In genomic region chr16:87581867-87582220, GRCh38 we compare ENCODE assay signal across 10 cellular contexts. TPM values are rescaled to one million over a fixed set of nuclear protein-coding genes. Genes with fewer than 3 reads are reported as not detected.
A peak's percentile ranks its signal among the peaks of the same experiment; 100 is the strongest.
DNase-seq lines count a peak whose midpoint lies in the region; FAIRE-seq and TF ChIP-seq lines count a peak whose summit lies in the region.
"Had no signal": no experiment of that assay in that cellular context is flagged by ENCODE, and none has a peak within 500 bp of the region (broad histone marks: within the 10 kb centered on the region; RNA-seq: fewer than 3 reads in every experiment).

No MANE protein-coding gene starts in this region.

- peak overlapping the region; percentile 97 for H3K27ac ChIP-seq in brain microvascular endothelial cell
- peak overlapping the region; percentile 64 to 67 for H3K27ac ChIP-seq in kidney (ENCODE audit: low read depth in 2 of 2, low read length in 2 of 2)

- H3K27me3 ChIP-seq in brain microvascular endothelial cell (replicated peaks): no peaks in the 10 kb centered on the region
- H3K27me3 ChIP-seq in H7 (ENCODE audit: control insufficient read depth, insufficient read depth, low read length): no peaks in the 10 kb centered on the region; the same call in 1 of the 2 replicates

- no peak overlapping the region for H3K9ac ChIP-seq in kidney (ENCODE audit: low read length in 2 of 2)

- H3K4me3 ChIP-seq in brain microvascular endothelial cell (ENCODE audit: low read depth, low read length) (no peak overlapping the region), kidney (ENCODE audit: low read length in 2 of 2) (no peak overlapping the region), H7 (ENCODE audit: insufficient read depth, low read depth, low read length) (no peak overlapping the region)

- FAIRE-seq in kidney (lab: Jason Lieb, UNC): no peak
- FAIRE-seq: TTC549 had no signal

- in situ Hi-C loops in brain microvascular endothelial cell (cut with HindIII; ENCODE audit: low pct_ligation_motif_present, low sequenced_read_pairs): no loop called here

- H3K36me3 ChIP-seq in brain microvascular endothelial cell (replicated peaks) (no peaks in the 10 kb centered on the region), kidney (ENCODE audit: control insufficient read depth in 1 of 2, insufficient read depth in 2 of 2, low read length in 2 of 2) (no peaks in the 10 kb centered on the region), H7 (replicated peaks; ENCODE audit: control insufficient read depth, insufficient read depth, low read length) (no peaks in the 10 kb centered on the region)

- no peaks in the 10 kb centered on the region for H3K9me3 ChIP-seq in kidney (ENCODE audit: control insufficient read depth in 1 of 2, low read length in 2 of 2)

- intact Hi-C loops in kidney (cut with DNase I): no loop called here

- TF ChIP-seq CTCF in brain microvascular endothelial cell (IDR thresholded peaks at IDR 0.05; ENCODE audit: low read depth, low read length, missing control alignments): no peak
- no peak for TF ChIP-seq CTCF in kidney (IDR thresholded peaks at IDR 0.05; ENCODE audit: borderline replicate concordance, extremely low read depth, insufficient read depth)

- peaks cover 0 to 9% of the 10 kb centered on the region in 2 donors for H3K4me1 ChIP-seq in kidney (ENCODE audit: control insufficient read depth in 1 of 2, insufficient read depth in 1 of 2, low read depth in 1 of 2, low read length in 2 of 2)

- DNase-seq in HS-5 (ENCODE audit: low read depth) (peak; percentile 52), brain microvascular endothelial cell (peak; percentile 98), kidney (peak; percentile 92), stromal cell of bone marrow (ENCODE audit: low read depth) (peak; percentile 99), H7 (no peak), NOMO-1 treated with DMSO at 0.1 percent for 48 hours (lab: John Stamatoyannopoulos, UW; ENCODE audit: unreplicated experiment) (no peak), NCI-H146 treated with DMSO at 0.1 percent for 48 hours (lab: John Stamatoyannopoulos, UW; ENCODE audit: unreplicated experiment) (no peak), NCI-H510A (lab: John Stamatoyannopoulos, UW) (no peak)

RNA-seq across cellular contexts. Expression of gene JPH3, which starts 20.5 kb away (rescaled TPM):
- 0.69 TPM for total RNA-seq in kidney
- polyA plus RNA-seq in kidney (ENCODE audit: insufficient read depth, low read depth, low replicate concordance): not detected
- 24.0 and 25.6 TPM in 2 replicates for total RNA-seq in H7 (2014; rRNA removed; shearing (Covaris generic))
- total RNA-seq: natural killer cell treated with Interleukin-12 subunit alpha and Interleukin-12 subunit beta and Interleukin-15 and Interleukin-18, amount 100 ng/mL, for 72 hours had no signal

Comparison
In these comparisons a context has a peak if more than half of its experiments do, and no peak if none do; other contexts are left out.
1. DNase-seq: peak in HS-5 (single experiment), brain microvascular endothelial cell (single experiment), kidney (single experiment) and stromal cell of bone marrow (single experiment); none in H7 (single experiment), NOMO-1 treated with DMSO at 0.1 percent for 48 hours (single experiment), NCI-H146 treated with DMSO at 0.1 percent for 48 hours (single experiment) and NCI-H510A (single experiment).
2. RNA of gene JPH3, which starts 20.5 kb away (total RNA-seq): 24.0 to 25.6 TPM in H7; 0.69 TPM in kidney (single experiment); every median in the first group is over 10 times any median in the second.